ENCODE assay signal across 6 cellular contexts in the genomic region with DNA sequence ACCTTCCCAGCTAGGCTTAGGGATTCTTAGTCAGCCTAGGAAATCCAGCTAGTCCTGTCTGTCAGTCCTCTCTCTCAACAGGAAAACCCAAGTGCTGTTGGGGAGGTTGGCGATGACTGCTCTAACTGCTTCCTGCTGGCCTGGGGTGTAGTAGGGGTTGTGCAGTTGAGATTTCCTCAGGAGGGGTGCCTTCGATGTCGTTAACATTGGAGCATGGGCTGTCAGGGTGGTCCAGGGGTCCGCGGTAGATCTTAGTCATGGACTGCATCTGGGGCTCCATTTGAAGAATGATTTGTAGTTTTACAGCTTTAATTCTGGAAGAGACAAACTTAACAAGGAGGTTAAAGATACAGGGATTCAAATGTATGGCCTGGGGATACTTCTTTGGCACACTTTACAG. TPM values are rescaled to one million over a fixed set of nuclear protein-coding genes. Genes with fewer than 3 reads are reported as not detected.
"Had no signal": no experiment of that assay in that cellular context is flagged by ENCODE, and none has a peak within 500 bp of the region (broad histone marks: within the 10 kb centered on the region; RNA-seq: fewer than 3 reads in every experiment).

No MANE protein-coding gene starts in this region.

RNA-seq across cellular contexts. Expression of gene IGSF5, which starts 5.5 kb away (rescaled TPM):
- total RNA-seq: stomach, thoracic aorta, tibial nerve, upper lobe of left lung, upper lobe of right lung, vagina had no signal
